8 cellular contexts compared by ENCODE assay signal in the genomic region with DNA sequence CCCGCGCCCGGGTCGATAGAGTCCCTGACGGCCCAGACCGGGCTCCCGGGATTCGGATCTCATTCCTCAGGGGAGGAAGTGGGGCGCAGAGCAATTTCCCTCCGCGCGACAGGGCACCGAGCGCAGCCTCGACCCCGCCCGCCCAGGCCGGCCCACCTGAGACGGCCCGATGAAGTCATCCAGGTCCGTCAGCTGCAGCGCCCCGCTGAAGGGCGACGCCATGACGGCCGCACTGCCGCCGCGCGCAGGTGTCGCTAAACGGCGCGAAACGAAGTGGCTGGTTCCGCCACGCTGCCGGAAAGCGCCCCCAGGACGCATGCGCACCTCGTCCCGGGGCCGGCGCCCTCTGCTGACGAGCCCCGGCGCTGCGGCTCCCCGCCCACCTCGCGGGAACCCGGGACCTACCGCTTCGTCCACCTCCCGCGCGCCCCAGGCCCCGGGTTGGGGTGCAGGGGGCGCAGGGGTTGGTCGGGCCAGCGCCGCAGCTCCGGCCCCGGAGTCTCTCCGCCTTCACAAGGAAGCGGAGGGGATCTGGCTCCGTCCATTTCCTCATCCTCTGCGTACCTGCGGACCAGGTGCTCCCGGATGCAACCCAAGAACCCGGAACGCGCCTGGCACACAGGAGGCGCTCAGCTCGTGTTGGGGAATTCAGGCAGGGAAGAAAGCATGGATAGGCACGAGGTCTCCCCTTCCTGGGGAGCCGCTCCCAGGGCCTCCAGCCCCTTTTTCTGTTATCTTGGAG. TPM values are rescaled to one million over a fixed set of nuclear protein-coding genes. Genes with fewer than 3 reads are reported as not detected.
DNase-seq lines count a peak whose midpoint lies in the region; ATAC-seq and TF ChIP-seq lines count a peak whose summit lies in the region.

A gene (minus strand): TSS at position 234 of the 742 bp plus-strand sequence. CDS start 12 bp downstream, at position 222.

- peaks cover 23% of the 10 kb centered on the region for H3K4me1 Mint-ChIP-seq in activated CD4-positive, alpha-beta memory T cell treated with anti-CD3 and anti-CD28 coated beads for 36 hours (ENCODE audit: low read depth)

- H3K27ac ChIP-seq in duodenal mucosa (ENCODE audit: low read depth, low read length) (peak within 1 kb of the TSS; percentile 14), lower lobe of right lung (peak within 1 kb of the TSS; percentile 86)

- H3K9ac ChIP-seq in duodenal mucosa (ENCODE audit: low read depth in 1 of 2, low read length in 2 of 2), result peak within 1 kb of the TSS; percentile 74 to 88

- H3K36me3 Mint-ChIP-seq in activated CD4-positive, alpha-beta memory T cell treated with anti-CD3 and anti-CD28 coated beads for 36 hours, result peaks cover 16% of the 10 kb centered on the region

- no peak within 1 kb of the TSS for H3K27ac Mint-ChIP-seq in activated CD4-positive, alpha-beta memory T cell treated with anti-CD3 and anti-CD28 coated beads for 36 hours

- H3K9me3 ChIP-seq in BE2C, result no peaks in the 10 kb centered on the region
- H3K9me3 ChIP-seq in duodenal mucosa (ENCODE audit: control insufficient read depth in 1 of 2, low read length in 2 of 2), result no peaks in the 10 kb centered on the region
- H3K9me3 ChIP-seq in lower lobe of right lung, result no peaks in the 10 kb centered on the region

- TF ChIP-seq CTCF in BE2C (IDR thresholded peaks at IDR 0.05; ENCODE audit: low read depth, low read length), result peak; percentile 69
- peak; percentile 92 for TF ChIP-seq CTCF in lower lobe of right lung (IDR thresholded peaks at IDR 0.05)

- DNase-seq in BE2C, result peak; percentile 93
- peak; percentile 97 for DNase-seq in GM19238 (ENCODE audit: insufficient read length, low spot score)
- peak; percentile 72 for DNase-seq in NCI-H774 (lab: John Stamatoyannopoulos, UW)
- DNase-seq in activated CD4-positive, alpha-beta memory T cell treated with anti-CD3 and anti-CD28 coated beads for 36 hours, result peak; percentile 95
- peak; percentile 93 for DNase-seq in lower lobe of right lung
- DNase-seq in stimulated activated CD4-positive, alpha-beta T cell treated with anti-CD3 and anti-CD28 coated beads, TNF-alpha, amount 100 ng/mL, for 24 hours (ENCODE audit: low read depth in 3 of 3), result peak; percentile 85 to 93 (median 90)

- H3K36me3 ChIP-seq in BE2C (peaks cover 30% of the 10 kb centered on the region), duodenal mucosa (ENCODE audit: control insufficient read depth in 1 of 2, insufficient read depth in 2 of 2, low read length in 2 of 2) (peaks cover 5 to 22% of the 10 kb centered on the region in 2 donors), lower lobe of right lung (peaks cover 22% of the 10 kb centered on the region)

- ATAC-seq in HG03442 (IDR thresholded peaks at IDR 0.05; ENCODE audit: unreplicated experiment), result peak; percentile 57
- ATAC-seq in lower lobe of right lung, result peak; percentile 96 to 97

- intact Hi-C loops in activated CD4-positive, alpha-beta memory T cell treated with anti-CD3 and anti-CD28 coated beads for 36 hours (cut with micrococcal nuclease), result loop anchor here (1.0 to 2.0 kb wide), 2 partner anchors 25 to 44 kb away; no protein-coding TSS in a partner anchor
- intact Hi-C loops in lower lobe of right lung (cut with DNase I), result no loop called here

- H3K9me3 Mint-ChIP-seq in activated CD4-positive, alpha-beta memory T cell treated with anti-CD3 and anti-CD28 coated beads for 36 hours, result no peaks in the 10 kb centered on the region

- H3K4me3 Mint-ChIP-seq in activated CD4-positive, alpha-beta memory T cell treated with anti-CD3 and anti-CD28 coated beads for 36 hours, result peak within 1 kb of the TSS; percentile 82

- H3K4me1 ChIP-seq in BE2C (no peaks in the 10 kb centered on the region; the same call in 1 of the 2 replicates), duodenal mucosa (ENCODE audit: control insufficient read depth in 1 of 2, insufficient read depth in 2 of 2, low read length in 2 of 2) (peaks cover 4 to 11% of the 10 kb centered on the region in 2 donors), lower lobe of right lung (peaks cover 15% of the 10 kb centered on the region)

- H3K4me3 ChIP-seq in BE2C (ENCODE audit: low read depth, low read length) (peak within 1 kb of the TSS; percentile 78), duodenal mucosa (ENCODE audit: low read depth in 1 of 2, low read length in 2 of 2) (peak within 1 kb of the TSS; percentile 80 to 83), lower lobe of right lung (peak within 1 kb of the TSS; percentile 97)

- CTCF ChIA-PET in activated CD4-positive, alpha-beta memory T cell treated with anti-CD3 and anti-CD28 coated beads for 36 hours (lab: Charles Lee), result interaction anchor here (0.7 to 3.0 kb wide), 11 partner anchors 8 to 264 kb away, joined by 3 to 21 read pairs (median 4); a partner anchor contains a TSS

- POLR2A ChIA-PET in activated CD4-positive, alpha-beta memory T cell treated with anti-CD3 and anti-CD28 coated beads for 36 hours (lab: Charles Lee), result interaction anchor here (1.0 to 3.6 kb wide), 3 partner anchors 13 to 44 kb away, joined by 3 to 14 read pairs (median 8); a partner anchor contains a TSS

- H3K27me3 ChIP-seq in BE2C, result no peaks in the 10 kb centered on the region
- no peaks in the 10 kb centered on the region for H3K27me3 ChIP-seq in duodenal mucosa (ENCODE audit: control insufficient read depth in 1 of 2, insufficient read depth in 2 of 2, low read length in 2 of 2)
- no peaks in the 10 kb centered on the region for H3K27me3 ChIP-seq in lower lobe of right lung (ENCODE audit: low read depth)

- no peaks in the 10 kb centered on the region for H3K27me3 Mint-ChIP-seq in activated CD4-positive, alpha-beta memory T cell treated with anti-CD3 and anti-CD28 coated beads for 36 hours

RNA-seq across cellular contexts. Expression of the gene that starts here (rescaled TPM):
- polyA plus RNA-seq in BE2C (2012; ENCODE audit: insufficient read depth, insufficient read length, low read depth), result 95.2 TPM
- total RNA-seq in activated CD4-positive, alpha-beta memory T cell treated with anti-CD3 and anti-CD28 coated beads for 36 hours, result 10 to 100 TPM; 31.8 to 32.2 TPM
- total RNA-seq in lower lobe of right lung, result 24.3 TPM

Comparison
In these comparisons a context has a peak if more than half of its experiments do, and no peak if none do; other contexts are left out.
1. Peak in every context shown above with its lines: DNase-seq, ATAC-seq, H3K4me3 ChIP-seq and H3K27ac ChIP-seq.